ENCODE assay signal across 26 cellular contexts in genomic region chr12:49939707-49940106, GRCh38. TPM values are rescaled to one million over a fixed set of nuclear protein-coding genes. Genes with fewer than 3 reads are reported as not detected.
"Had no signal": no experiment of that assay in that cellular context is flagged by ENCODE, and none has a peak within 500 bp of the region (broad histone marks: within the 10 kb centered on the region; RNA-seq: fewer than 3 reads in every experiment).

No MANE protein-coding gene starts in this region.

- H3K27ac Mint-ChIP-seq: activated naive CD4-positive, alpha-beta T cell treated with anti-CD3 and anti-CD28 coated beads, Interleukin-2, amount 50 U/mL, for 72 hours; stimulated activated naive CD8-positive, alpha-beta T cell treated with anti-CD3 and anti-CD28 coated beads, Interleukin-15, amount 100 ng/mL, for 72 hours; WTC11 had no signal

- ATAC-seq: activated naive CD4-positive, alpha-beta T cell treated with anti-CD3 and anti-CD28 coated beads, Interleukin-2, amount 50 U/mL, for 72 hours; left cardiac atrium; stimulated activated naive CD8-positive, alpha-beta T cell treated with anti-CD3 and anti-CD28 coated beads, Interleukin-15, amount 100 ng/mL, for 72 hours; WTC11 had no signal

- H3K9me3 Mint-ChIP-seq: activated naive CD4-positive, alpha-beta T cell treated with anti-CD3 and anti-CD28 coated beads, Interleukin-2, amount 50 U/mL, for 72 hours; stimulated activated naive CD8-positive, alpha-beta T cell treated with anti-CD3 and anti-CD28 coated beads, Interleukin-15, amount 100 ng/mL, for 72 hours; WTC11 had no signal

- H3K36me3 Mint-ChIP-seq: activated naive CD4-positive, alpha-beta T cell treated with anti-CD3 and anti-CD28 coated beads, Interleukin-2, amount 50 U/mL, for 72 hours; WTC11 had no signal

- H3K9me3 ChIP-seq: heart right ventricle, tibial artery had no signal

- H3K4me3 ChIP-seq: dorsolateral prefrontal cortex, heart right ventricle, tibial artery had no signal

- H3K4me1 ChIP-seq: tibial artery had no signal

- H3K4me3 Mint-ChIP-seq: stimulated activated naive CD8-positive, alpha-beta T cell treated with anti-CD3 and anti-CD28 coated beads, Interleukin-15, amount 100 ng/mL, for 72 hours; WTC11 had no signal

- DNase-seq: activated CD4-positive, alpha-beta T cell treated with anti-CD3 and anti-CD28 coated beads for 4 hours; activated CD4-positive, alpha-beta T cell treated with anti-CD3 and anti-CD28 coated beads, Interleukin-2, amount 50 U/mL, for 48 hours; brain microvascular endothelial cell; caudate nucleus; heart right ventricle; islet precursor cell; left cardiac atrium; occipital lobe; retina; stimulated activated CD4-positive, alpha-beta T cell treated with anti-CD3 and anti-CD28 coated beads, Interleukin-1b, Interleukin-23, amount 100 ng/mL, for 48 hours; stimulated activated naive CD8-positive, alpha-beta T cell treated with anti-CD3 and anti-CD28 coated beads, Interleukin-15, amount 100 ng/mL, for 72 hours; T-helper 1 cell; T-helper 9 cell; tibial artery had no signal

- H3K36me3 ChIP-seq: brain microvascular endothelial cell, heart right ventricle, tibial artery had no signal

- H3K27me3 ChIP-seq: brain microvascular endothelial cell, heart right ventricle, tibial artery had no signal

- H3K27ac ChIP-seq: brain microvascular endothelial cell, dorsolateral prefrontal cortex, heart right ventricle, tibial artery had no signal

RNA-seq across cellular contexts. Expression of gene AQP2, which starts 10.8 kb away (rescaled TPM):
- total RNA-seq: activated CD8-positive, alpha-beta memory T cell treated with anti-CD3 and anti-CD28 coated beads for 36 hours; activated naive CD4-positive, alpha-beta T cell treated with anti-CD3 and anti-CD28 coated beads, Interleukin-2, amount 50 U/mL, for 72 hours; dorsolateral prefrontal cortex; fibroblast of villous mesenchyme; heart right ventricle; liver; mononuclear cell; occipital lobe; skeletal muscle tissue; urinary bladder; WTC11 had no signal
- polyA plus RNA-seq: aorta, liver, neural cell had no signal

RNA-seq across cellular contexts. Expression of gene AQP5, which starts 22.0 kb away (rescaled TPM):
- total RNA-seq: activated CD8-positive, alpha-beta memory T cell treated with anti-CD3 and anti-CD28 coated beads for 36 hours; activated naive CD4-positive, alpha-beta T cell treated with anti-CD3 and anti-CD28 coated beads, Interleukin-2, amount 50 U/mL, for 72 hours; fibroblast of villous mesenchyme; liver; mononuclear cell had no signal
- polyA plus RNA-seq: liver, neural cell had no signal

RNA-seq across cellular contexts. Expression of gene AQP6, which starts 33.0 kb away (rescaled TPM):
- total RNA-seq: activated CD8-positive, alpha-beta memory T cell treated with anti-CD3 and anti-CD28 coated beads for 36 hours; activated naive CD4-positive, alpha-beta T cell treated with anti-CD3 and anti-CD28 coated beads, Interleukin-2, amount 50 U/mL, for 72 hours; fibroblast of villous mesenchyme; heart right ventricle; liver; mononuclear cell had no signal
- polyA plus RNA-seq: aorta, neural cell had no signal

RNA-seq across cellular contexts. Expression of gene FAIM2, which starts 36.0 kb away (rescaled TPM):
- total RNA-seq: mononuclear cell, progenitor cell of endocrine pancreas had no signal
